ENCODE assay signal across 24 cellular contexts in the genomic region with DNA sequence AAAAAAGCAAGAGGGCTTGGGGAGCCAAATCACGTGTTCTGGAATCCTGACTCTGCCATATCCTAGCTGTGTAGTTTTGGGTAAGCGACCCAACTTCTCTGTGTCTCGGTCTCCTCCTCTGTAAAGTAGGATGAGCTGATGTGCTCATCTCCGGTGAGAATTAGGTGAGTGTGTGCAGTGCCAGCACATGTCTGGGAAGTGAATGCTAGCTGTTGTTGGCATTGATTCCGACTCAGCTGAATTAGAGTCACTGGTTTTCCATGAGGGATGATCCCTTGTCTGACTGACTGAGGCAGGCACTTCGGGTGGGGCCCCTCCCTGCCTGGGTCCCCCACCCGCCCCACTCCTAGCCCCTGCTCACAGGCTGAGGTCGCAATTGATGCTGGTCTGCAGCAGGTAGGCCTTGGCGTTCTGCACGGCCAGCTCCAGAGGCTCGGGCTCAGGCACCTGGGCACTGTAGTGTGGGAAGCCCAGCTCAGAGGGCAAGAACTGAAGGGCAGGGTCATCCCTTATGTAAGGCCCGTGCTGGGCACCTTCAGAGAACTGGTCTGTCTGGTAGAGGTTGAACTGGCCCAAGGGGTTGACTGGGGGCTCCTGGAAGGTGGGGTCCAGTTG. TPM values are rescaled to one million over a fixed set of nuclear protein-coding genes. Genes with fewer than 3 reads are reported as not detected.
DNase-seq lines count a peak whose midpoint lies in the region; ATAC-seq, FAIRE-seq and TF ChIP-seq lines count a peak whose summit lies in the region.
"Had no signal": no experiment of that assay in that cellular context is flagged by ENCODE, and none has a peak within 500 bp of the region (broad histone marks: within the 10 kb centered on the region; RNA-seq: fewer than 3 reads in every experiment).

No MANE protein-coding gene starts in this region.

- TF ChIP-seq EP300 in SK-N-SH (IDR thresholded peaks at IDR 0.05; ENCODE audit: borderline replicate concordance in 1 of 2, low read depth in 1 of 2, low read length in 1 of 2): no peak

- no peak for ATAC-seq in stimulated activated naive CD8-positive, alpha-beta T cell treated with anti-CD3 and anti-CD28 coated beads, Interleukin-15, Interleukin-2, amounts not matched to agents 100 U/mL and 50 U/mL, for 24 hours
- ATAC-seq: activated T-cell treated with anti-CD3 and anti-CD28 coated beads, Interleukin-2, amount 50 U/mL, for 4 hours; body of pancreas; left lung; stimulated activated effector memory CD8-positive, alpha-beta T cell treated with anti-CD3 and anti-CD28 coated beads, Interleukin-12 subunit alpha, Interleukin-12 subunit beta, amount 100 ng/mL, for 72 hours; T-helper 17 cell had no signal

- H3K9me2 ChIP-seq in SK-N-SH: no peaks in the 10 kb centered on the region

- H3K27me3 ChIP-seq in NT2/D1 (ENCODE audit: insufficient read depth, insufficient read length) (no peaks in the 10 kb centered on the region), SK-N-SH (ENCODE audit: insufficient read depth) (no peaks in the 10 kb centered on the region)
- H3K27me3 ChIP-seq: body of pancreas, colonic mucosa, SJCRH30, thyroid gland had no signal

- no peaks in the 10 kb centered on the region for H3K36me3 Mint-ChIP-seq in nephron progenitor cell (ENCODE audit: low read depth)

- FAIRE-seq in GM12891 (lab: Jason Lieb, UNC): no peak
- FAIRE-seq: endometrium had no signal

- no peak overlapping the region for H3K27ac ChIP-seq in SK-N-SH (ENCODE audit: low read depth in 2 of 2, low read length in 1 of 2)
- H3K27ac ChIP-seq: body of pancreas, colonic mucosa, left lung, SJCRH30, thyroid gland had no signal

- H3K4me2 ChIP-seq in SK-N-SH: no peak overlapping the region

- H3K9ac ChIP-seq in NT2/D1 (ENCODE audit: insufficient read length, low read depth): peak overlapping the region; percentile 79
- H3K9ac ChIP-seq in SK-N-SH: no peak overlapping the region

- peaks cover 9% of the 10 kb centered on the region for H3K27me3 Mint-ChIP-seq in nephron progenitor cell (ENCODE audit: low read depth, poor library complexity)
- H3K27me3 Mint-ChIP-seq: activated B cell treated with CpG ODN at 0.5 μM for 24 hours; activated CD4-positive, alpha-beta memory T cell treated with anti-CD3 and anti-CD28 coated beads, Interleukin-2, amount 10 ng/mL, durations not matched to agents 7 days and 5 days had no signal

- no peak for TF ChIP-seq RAD21 in SK-N-SH (IDR thresholded peaks at IDR 0.05; ENCODE audit: low read length)

- peak; percentile 37 for DNase-seq in Caki2 (ENCODE audit: low read depth)
- DNase-seq in NT2/D1 (ENCODE audit: low read depth, low spot score): no peak
- DNase-seq in fibroblast of mammary gland (ENCODE audit: low read depth): peak; percentile 54
- DNase-seq in nephron progenitor cell: no peak
- no peak for DNase-seq in stimulated activated naive CD8-positive, alpha-beta T cell treated with anti-CD3 and anti-CD28 coated beads, Interleukin-15, Interleukin-2, amounts not matched to agents 100 U/mL and 50 U/mL, for 24 hours
- no peak for DNase-seq in GM12891 (ENCODE audit: insufficient read length, low spot score)
- DNase-seq in kidney glomerular epithelial cell (lab: John Stamatoyannopoulos, UW): no peak
- DNase-seq in SK-N-SH: no peak
- DNase-seq: activated B cell treated with CpG ODN at 0.5 μM for 24 hours; activated CD4-positive, alpha-beta memory T cell treated with anti-CD3 and anti-CD28 coated beads, Interleukin-2, amount 10 ng/mL, durations not matched to agents 7 days and 5 days; activated T-cell treated with anti-CD3 and anti-CD28 coated beads, Interleukin-2, amount 50 U/mL, for 4 hours; body of pancreas; colonic mucosa; foreskin melanocyte; MM.1S; NCI-H1694 treated with DMSO at 0.1 percent for 48 hours; NCI-H774; SJCRH30; T-helper 17 cell; thyroid gland had no signal

- H3K79me2 ChIP-seq in SK-N-SH (ENCODE audit: insufficient read depth): no peaks in the 10 kb centered on the region

- POLR2A ChIA-PET in SK-N-SH (lab: Yijun Ruan, JAX): no interaction called here

- peaks cover 13% of the 10 kb centered on the region for H3K4me1 ChIP-seq in NT2/D1 (ENCODE audit: insufficient read depth, insufficient read length)
- H3K4me1 ChIP-seq in SK-N-SH (ENCODE audit: control insufficient read depth in 1 of 2, insufficient read depth in 2 of 2, low read depth in 1 of 2, low read length in 1 of 2): peaks cover 9 to 10% of the 10 kb centered on the region in 2 experiments; a peak in 3 of 4 replicates
- H3K4me1 ChIP-seq: colonic mucosa had no signal

- no peak overlapping the region for H2AFZ ChIP-seq in SK-N-SH (ENCODE audit: low read depth)

- H3F3A ChIP-seq in SK-N-SH (replicated peaks; ENCODE audit: insufficient read depth): peaks cover 9% of the 10 kb centered on the region

- WGBS in SK-N-SH (ENCODE audit: low lambda C conversion rate): 88% methylated on average over 4 of the region's 12 CpGs

- H3K9me3 Mint-ChIP-seq in nephron progenitor cell: no peaks in the 10 kb centered on the region
- H3K9me3 Mint-ChIP-seq: activated B cell treated with CpG ODN at 0.5 μM for 24 hours; activated CD4-positive, alpha-beta memory T cell treated with anti-CD3 and anti-CD28 coated beads, Interleukin-2, amount 10 ng/mL, durations not matched to agents 7 days and 5 days; activated T-cell treated with anti-CD3 and anti-CD28 coated beads, Interleukin-2, amount 50 U/mL, for 4 hours; stimulated activated effector memory CD8-positive, alpha-beta T cell treated with anti-CD3 and anti-CD28 coated beads, Interleukin-12 subunit alpha, Interleukin-12 subunit beta, amount 100 ng/mL, for 72 hours had no signal

- H3K4me3 ChIP-seq in NT2/D1 (ENCODE audit: insufficient read length, low read depth) (peak overlapping the region; percentile 61), fibroblast of mammary gland (ENCODE audit: control insufficient read depth, low read depth, low read length) (no peak overlapping the region), SK-N-SH (ENCODE audit: low read depth in 2 of 2, low read length in 1 of 2) (no peak overlapping the region)
- H3K4me3 ChIP-seq: body of pancreas, colonic mucosa, left lung, SJCRH30, thyroid gland had no signal

- H3K36me3 ChIP-seq in NT2/D1 (ENCODE audit: insufficient read depth, insufficient read length, low read length) (peaks cover 1% of the 10 kb centered on the region), SK-N-SH (replicated peaks in 1 of 2; ENCODE audit: control insufficient read depth in 1 of 2, insufficient read depth in 2 of 2, low read length in 1 of 2) (peaks cover 2 to 6% of the 10 kb centered on the region in 2 experiments)
- H3K36me3 ChIP-seq: colonic mucosa, SJCRH30, thyroid gland had no signal

- H3K4me1 Mint-ChIP-seq in nephron progenitor cell: peaks cover 39% of the 10 kb centered on the region

- no peaks in the 10 kb centered on the region for H4K20me1 ChIP-seq in SK-N-SH (ENCODE audit: insufficient read depth)

- TF ChIP-seq CTCF in fibroblast of mammary gland (conservative IDR thresholded peaks at IDR 0.05; ENCODE audit: control insufficient read depth, insufficient read depth, low read depth, low read length) (no peak), nephron progenitor cell (IDR thresholded peaks at IDR 0.05) (no peak), SK-N-SH (IDR thresholded peaks at IDR 0.05) (no peak)

- TF ChIP-seq POLR2A in GM12891 (IDR thresholded peaks at IDR 0.05; ENCODE audit: low read depth, low read length): no peak

- H3K4me3 Mint-ChIP-seq in nephron progenitor cell: peak overlapping the region; percentile 75
- H3K4me3 Mint-ChIP-seq: activated B cell treated with CpG ODN at 0.5 μM for 24 hours; activated CD4-positive, alpha-beta memory T cell treated with anti-CD3 and anti-CD28 coated beads, Interleukin-2, amount 10 ng/mL, durations not matched to agents 7 days and 5 days; activated naive CD8-positive, alpha-beta T cell; activated T-cell treated with anti-CD3 and anti-CD28 coated beads, Interleukin-2, amount 50 U/mL, for 4 hours; stimulated activated effector memory CD8-positive, alpha-beta T cell treated with anti-CD3 and anti-CD28 coated beads, Interleukin-12 subunit alpha, Interleukin-12 subunit beta, amount 100 ng/mL, for 72 hours; T-helper 17 cell had no signal

- in situ Hi-C loops in Caki2 (cut with HindIII; ENCODE audit: low pct_unique_long_range_greater_than_20kb, low sequenced_read_pairs): no loop called here

- H3K9me3 ChIP-seq in NT2/D1 (ENCODE audit: insufficient read depth, low read length) (no peaks in the 10 kb centered on the region), SK-N-SH (no peaks in the 10 kb centered on the region)
- H3K9me3 ChIP-seq: body of pancreas, colonic mucosa, left lung, SJCRH30, thyroid gland had no signal

- H3K27ac Mint-ChIP-seq in nephron progenitor cell: no peak overlapping the region
- H3K27ac Mint-ChIP-seq: activated B cell treated with CpG ODN at 0.5 μM for 24 hours; activated CD4-positive, alpha-beta memory T cell treated with anti-CD3 and anti-CD28 coated beads, Interleukin-2, amount 10 ng/mL, durations not matched to agents 7 days and 5 days; activated naive CD8-positive, alpha-beta T cell; stimulated activated effector memory CD8-positive, alpha-beta T cell treated with anti-CD3 and anti-CD28 coated beads, Interleukin-12 subunit alpha, Interleukin-12 subunit beta, amount 100 ng/mL, for 72 hours; T-helper 17 cell had no signal

- CTCF ChIA-PET in SK-N-SH (lab: Yijun Ruan, JAX): interaction anchor here (0.8 to 10.4 kb wide), 6 partner anchors 14 to 88 kb away, joined by 3 to 137 read pairs (median 22); a partner anchor contains a TSS

RNA-seq across cellular contexts. Expression of a gene that starts 0.8 kb away (rescaled TPM):
- total RNA-seq in Caki2 (2014; rRNA removed; shearing (Covaris generic); ENCODE audit: low replicate concordance): not detected in 2 replicates
- polyA plus RNA-seq in GM12891 (2012; ENCODE audit: low read depth, missing spikeins): not detected
- polyA plus RNA-seq in SK-N-SH (2012; rRNA removed): 0.02 TPM in 1 of 2 replicates, not detected in the other
- polyA plus RNA-seq in SK-N-SH (2012; cell fraction: cytosol; rRNA removed): 0.01 TPM in 1 of 2 replicates, not detected in the other
- polyA plus RNA-seq in SK-N-SH (2012; cell fraction: nucleus; rRNA removed): 0.04 and 0.05 TPM in 2 replicates

RNA-seq across cellular contexts. Expression of a gene that starts 21.6 kb away (rescaled TPM):
- total RNA-seq in Caki2 (2014; rRNA removed; shearing (Covaris generic); ENCODE audit: low replicate concordance): 22.3 and 25.6 TPM in 2 replicates
- 25.7 TPM for polyA plus RNA-seq in GM12891 (2012; ENCODE audit: low read depth, missing spikeins)
- polyA plus RNA-seq in SK-N-SH (2012; rRNA removed): 39.3 and 40.6 TPM in 2 replicates
- 11.6 and 18.4 TPM in 2 replicates for polyA plus RNA-seq in SK-N-SH (2012; cell fraction: cytosol; rRNA removed)
- polyA plus RNA-seq in SK-N-SH (2012; cell fraction: nucleus; rRNA removed): 140 and 155 TPM in 2 replicates

RNA-seq across cellular contexts. Expression of a gene that starts 32.0 kb away (rescaled TPM):
- 4.8 and 9.1 TPM in 2 replicates for total RNA-seq in Caki2 (2014; rRNA removed; shearing (Covaris generic); ENCODE audit: low replicate concordance)
- 36.5 TPM for polyA plus RNA-seq in GM12891 (2012; ENCODE audit: low read depth, missing spikeins)
- polyA plus RNA-seq in SK-N-SH (2012; rRNA removed): 86.4 and 92.2 TPM in 2 replicates
- 37.4 and 40.6 TPM in 2 replicates for polyA plus RNA-seq in SK-N-SH (2012; cell fraction: cytosol; rRNA removed)
- polyA plus RNA-seq in SK-N-SH (2012; cell fraction: nucleus; rRNA removed): 481 and 556 TPM in 2 replicates

RNA-seq across cellular contexts. Expression of a gene that starts 45.2 kb away (rescaled TPM):
- total RNA-seq in Caki2 (2014; rRNA removed; shearing (Covaris generic); ENCODE audit: low replicate concordance): 14.3 and 15.2 TPM in 2 replicates
- 3.7 TPM for polyA plus RNA-seq in GM12891 (2012; ENCODE audit: low read depth, missing spikeins)
- 6.4 and 8.4 TPM in 2 replicates for polyA plus RNA-seq in SK-N-SH (2012; rRNA removed)
- polyA plus RNA-seq in SK-N-SH (2012; cell fraction: cytosol; rRNA removed): 3.1 and 5.2 TPM in 2 replicates
- 22.8 and 31.2 TPM in 2 replicates for polyA plus RNA-seq in SK-N-SH (2012; cell fraction: nucleus; rRNA removed)

RNA-seq across cellular contexts. Expression of a gene that starts 48.7 kb away (rescaled TPM):
- total RNA-seq in Caki2 (2014; rRNA removed; shearing (Covaris generic); ENCODE audit: low replicate concordance): 75.2 and 83.9 TPM in 2 replicates
- 51.0 TPM for polyA plus RNA-seq in GM12891 (2012; ENCODE audit: low read depth, missing spikeins)
- 76.3 and 92.7 TPM in 2 replicates for polyA plus RNA-seq in SK-N-SH (2012; rRNA removed)
- 31.3 and 45.6 TPM in 2 replicates for polyA plus RNA-seq in SK-N-SH (2012; cell fraction: cytosol; rRNA removed)
- 170 and 185 TPM in 2 replicates for polyA plus RNA-seq in SK-N-SH (2012; cell fraction: nucleus; rRNA removed)

Comparison
In these comparisons a context has a peak if more than half of its experiments do, and no peak if none do; other contexts are left out.
1. DNase-seq: peak in Caki2 (single experiment) and fibroblast of mammary gland (single experiment); none in NT2/D1 (single experiment), nephron progenitor cell (single experiment), stimulated activated naive CD8-positive, alpha-beta T cell treated with anti-CD3 and anti-CD28 coated beads, Interleukin-15, Interleukin-2, amounts not matched to agents 100 U/mL and 50 U/mL, for 24 hours (single experiment), GM12891 (single experiment), kidney glomerular epithelial cell (single experiment) and SK-N-SH (single experiment).